In genomic region chr20:1557605-1558004, GRCh38 we compare ENCODE assay signal across 33 cellular contexts. TPM values are rescaled to one million over a fixed set of nuclear protein-coding genes. Genes with fewer than 3 reads are reported as not detected.
"Had no signal": no experiment of that assay in that cellular context is flagged by ENCODE, and none has a peak within 500 bp of the region (broad histone marks: within the 10 kb centered on the region; RNA-seq: fewer than 3 reads in every experiment).

Gene SIRPD, minus strand, starts transcription at chr20:1557705. Its CDS starts 52 bp downstream, at chr20:1557653.

- H3K9ac ChIP-seq: SK-N-SH had no signal

- H3K4me3 ChIP-seq: K562, Peyer's patch, SJSA1 had no signal

- H3K9me3 Mint-ChIP-seq: brain had no signal

- H3K36me3 Mint-ChIP-seq: brain had no signal

- H3K4me2 ChIP-seq: SK-N-SH had no signal

- H3K4me1 ChIP-seq: Peyer's patch, SJSA1 had no signal

- H3K9me3 ChIP-seq: Peyer's patch, SJSA1, SK-N-SH had no signal

- ATAC-seq: activated T-cell treated with anti-CD3 and anti-CD28 coated beads, Interleukin-2, amount 50 U/mL, for 4 hours; K562; PC-3 had no signal

- H3K4me3 Mint-ChIP-seq: activated B cell treated with CpG ODN at 0.5 μM for 24 hours; activated T-cell treated with anti-CD3 and anti-CD28 coated beads, Interleukin-2, amount 50 U/mL, for 4 hours; activated T-helper 1 cell treated with anti-CD3 and anti-CD28 coated beads, Interleukin-12 subunit alpha, Interleukin-12 subunit beta, Interleukin-2, Interleukin-4 antibody, amounts not matched to agents 30 ng/mL and 10 ng/mL and 1 ng/mL, durations not matched to agents 14 hours and 24 hours and 36 hours; brain had no signal

- H3K4me1 Mint-ChIP-seq: brain had no signal

- H3K36me3 ChIP-seq: Peyer's patch, SJSA1 had no signal

- DNase-seq: activated B cell treated with CpG ODN at 0.5 μM for 24 hours; activated CD4-positive, alpha-beta T cell treated with anti-CD3 and anti-CD28 coated beads for 48 hours; activated CD4-positive, alpha-beta T cell treated with anti-CD3 and anti-CD28 coated beads, Interleukin-2, amount 50 U/mL, for 4 hours; activated CD4-positive, CD25-positive, alpha-beta regulatory T cell treated with anti-CD3 and anti-CD28 coated beads, Interleukin-2, amount 50 U/mL, for 72 hours; activated CD8-positive, alpha-beta memory T cell treated with anti-CD3 and anti-CD28 coated beads, Interleukin-2, amount 50 U/mL, for 4 hours; activated T-cell treated with anti-CD3 and anti-CD28 coated beads for 4 hours; activated T-cell treated with anti-CD3 and anti-CD28 coated beads, Interleukin-2, amount 50 U/mL, for 4 hours; anterior cingulate cortex; caudate nucleus; cerebellar nuclear complex; NCI-H1105; NCI-H1417 treated with DMSO at 0.1 percent for 48 hours; NCI-H1694; NCI-H1930; NCI-H2081 treated with DMSO at 0.1 percent for 48 hours; NCI-H226; NCI-H446 treated with DMSO at 0.1 percent for 48 hours; NCI-H524; NCI-H69; PC-3; Peyer's patch; RPMI8226; SHP77 treated with DMSO at 0.1 percent for 48 hours; SK-N-SH; T-helper 2 cell; T-helper 9 cell had no signal

- H3K27ac Mint-ChIP-seq: activated B cell treated with CpG ODN at 0.5 μM for 24 hours; activated T-helper 1 cell treated with anti-CD3 and anti-CD28 coated beads, Interleukin-12 subunit alpha, Interleukin-12 subunit beta, Interleukin-2, Interleukin-4 antibody, amounts not matched to agents 30 ng/mL and 10 ng/mL and 1 ng/mL, durations not matched to agents 14 hours and 24 hours and 36 hours; brain had no signal

- H3K27ac ChIP-seq: Peyer's patch, SJSA1, VCaP had no signal

- H3K27me3 ChIP-seq: Peyer's patch had no signal

RNA-seq across cellular contexts. Expression of gene SIRPD, which starts in this region (rescaled TPM):
- total RNA-seq: activated B cell treated with CpG ODN at 0.5 μM for 24 hours; activated T-cell treated with anti-CD3 and anti-CD28 coated beads, Interleukin-2, amount 50 U/mL, for 4 hours; activated T-helper 1 cell treated with anti-CD3 and anti-CD28 coated beads, Interleukin-12 subunit alpha, Interleukin-12 subunit beta, Interleukin-2, Interleukin-4 antibody, amounts not matched to agents 30 ng/mL and 10 ng/mL and 1 ng/mL, durations not matched to agents 14 hours and 24 hours and 36 hours; bronchial epithelial cell; K562; MCF 10A; Peyer's patch; SJSA1 had no signal
- polyA plus RNA-seq: K562, SK-N-SH had no signal
